ENCODE assay signal across 26 cellular contexts in genomic region chr3:42721690-42722089, GRCh38. TPM values are rescaled to one million over a fixed set of nuclear protein-coding genes. Genes with fewer than 3 reads are reported as not detected.
DNase-seq lines count a peak whose midpoint lies in the region; ATAC-seq and TF ChIP-seq lines count a peak whose summit lies in the region.
"Had no signal": no experiment of that assay in that cellular context is flagged by ENCODE, and none has a peak within 500 bp of the region (broad histone marks: within the 10 kb centered on the region; RNA-seq: fewer than 3 reads in every experiment).

No MANE protein-coding gene starts in this region.

- H3K27ac Mint-ChIP-seq in activated T-helper 1 cell treated with anti-CD3 and anti-CD28 coated beads, Interleukin-12 subunit alpha, Interleukin-12 subunit beta, Interleukin-2, Interleukin-4 antibody, amounts not matched to agents 30 ng/mL and 10 ng/mL and 1 ng/mL, durations not matched to agents 14 hours and 24 hours and 36 hours = no peak overlapping the region
- H3K27ac Mint-ChIP-seq: CD4-positive, alpha-beta T cell; dendritic cell treated with granulocyte-macrophage colony-stimulating factor and Interleukin-4, amounts not matched to agents 40 ng/mL and 50 ng/mL, for 4 days; neural progenitor cell; progenitor cell of endocrine pancreas; T-helper 1 cell treated with Interleukin-12 subunit alpha and Interleukin-12 subunit beta and Interleukin-4 antibody, amounts not matched to agents 30 μg/mL and 1 μg/mL, for 36 hours had no signal

- H3K4me1 ChIP-seq in vagina = no peaks in the 10 kb centered on the region
- H3K4me1 ChIP-seq: adrenal gland, neural progenitor cell, Peyer's patch, SJSA1 had no signal

- peak in 37 of 61 donors; percentile 31 to 87 (median 62) for DNase-seq in caudate nucleus (lab: John Stamatoyannopoulos, UW)
- peak in 36 of 42 donors; percentile 23 to 93 (median 72) for DNase-seq in head of caudate nucleus
- peak; percentile 93 for DNase-seq in pons (ENCODE audit: low spot score)
- no peak for DNase-seq in vagina (ENCODE audit: extremely low spot score in 2 of 2)
- no peak for DNase-seq in NCI-H1436 (lab: John Stamatoyannopoulos, UW)
- DNase-seq in activated T-helper 1 cell treated with anti-CD3 and anti-CD28 coated beads, Interleukin-12 subunit alpha, Interleukin-12 subunit beta, Interleukin-2, Interleukin-4 antibody, amounts not matched to agents 30 ng/mL and 10 ng/mL and 1 ng/mL, durations not matched to agents 14 hours and 24 hours and 36 hours (ENCODE audit: low spot score) = no peak
- DNase-seq: activated CD4-positive, alpha-beta T cell treated with anti-CD3 and anti-CD28 coated beads for 1 hour; adrenal gland; CD4-positive, alpha-beta T cell; islet precursor cell; Kasumi-1; NCI-H1694 treated with DMSO at 0.1 percent for 48 hours; NCI-H2171 treated with DMSO at 0.1 percent for 48 hours; NCI-H526 had no signal

- no peak for TF ChIP-seq POLR2A in vagina (IDR thresholded peaks at IDR 0.05)

- peaks cover 7% of the 10 kb centered on the region for H3K27me3 Mint-ChIP-seq in activated T-helper 1 cell treated with anti-CD3 and anti-CD28 coated beads, Interleukin-12 subunit alpha, Interleukin-12 subunit beta, Interleukin-2, Interleukin-4 antibody, amounts not matched to agents 30 ng/mL and 10 ng/mL and 1 ng/mL, durations not matched to agents 14 hours and 24 hours and 36 hours (ENCODE audit: insufficient read depth)
- H3K27me3 Mint-ChIP-seq: dendritic cell treated with granulocyte-macrophage colony-stimulating factor and Interleukin-4, amounts not matched to agents 40 ng/mL and 50 ng/mL, for 4 days; progenitor cell of endocrine pancreas had no signal

- H3K27ac ChIP-seq in caudate nucleus (ENCODE audit: low read depth, low read length) (peak overlapping the region; percentile 96), vagina (peak overlapping the region; percentile 23)
- H3K27ac ChIP-seq: adrenal gland, hepatocyte, neural progenitor cell, Peyer's patch, SJSA1 had no signal

- no peaks in the 10 kb centered on the region for H3K27me3 ChIP-seq in vagina
- H3K27me3 ChIP-seq: adrenal gland, hepatocyte, neural progenitor cell, Peyer's patch, SJSA1 had no signal

- no peak for TF ChIP-seq CTCF in vagina (IDR thresholded peaks at IDR 0.05)

- H3K36me3 ChIP-seq in vagina = no peaks in the 10 kb centered on the region
- H3K36me3 ChIP-seq: adrenal gland, neural progenitor cell, Peyer's patch, SJSA1 had no signal

- H3K36me3 Mint-ChIP-seq in activated T-helper 1 cell treated with anti-CD3 and anti-CD28 coated beads, Interleukin-12 subunit alpha, Interleukin-12 subunit beta, Interleukin-2, Interleukin-4 antibody, amounts not matched to agents 30 ng/mL and 10 ng/mL and 1 ng/mL, durations not matched to agents 14 hours and 24 hours and 36 hours (ENCODE audit: low read depth) = no peaks in the 10 kb centered on the region
- H3K36me3 Mint-ChIP-seq: neural progenitor cell had no signal

- intact Hi-C loops in head of caudate nucleus (cut with DNase I) = no loop called here
- intact Hi-C loops in vagina (cut with DNase I) = no loop called here
- intact Hi-C loops in activated T-helper 1 cell treated with anti-CD3 and anti-CD28 coated beads, Interleukin-12 subunit alpha, Interleukin-12 subunit beta, Interleukin-2, Interleukin-4 antibody, amounts not matched to agents 30 ng/mL and 10 ng/mL and 1 ng/mL, durations not matched to agents 14 hours and 24 hours and 36 hours (cut with micrococcal nuclease) = no loop called here

- H3K9me3 Mint-ChIP-seq in activated T-helper 1 cell treated with anti-CD3 and anti-CD28 coated beads, Interleukin-12 subunit alpha, Interleukin-12 subunit beta, Interleukin-2, Interleukin-4 antibody, amounts not matched to agents 30 ng/mL and 10 ng/mL and 1 ng/mL, durations not matched to agents 14 hours and 24 hours and 36 hours = no peaks in the 10 kb centered on the region
- H3K9me3 Mint-ChIP-seq: CD4-positive, alpha-beta T cell; dendritic cell treated with granulocyte-macrophage colony-stimulating factor and Interleukin-4, amounts not matched to agents 40 ng/mL and 50 ng/mL, for 4 days; neural progenitor cell; T-helper 1 cell treated with Interleukin-12 subunit alpha and Interleukin-12 subunit beta and Interleukin-4 antibody, amounts not matched to agents 30 μg/mL and 1 μg/mL, for 36 hours had no signal

- H3K4me3 Mint-ChIP-seq in activated T-helper 1 cell treated with anti-CD3 and anti-CD28 coated beads, Interleukin-12 subunit alpha, Interleukin-12 subunit beta, Interleukin-2, Interleukin-4 antibody, amounts not matched to agents 30 ng/mL and 10 ng/mL and 1 ng/mL, durations not matched to agents 14 hours and 24 hours and 36 hours = no peak overlapping the region
- H3K4me3 Mint-ChIP-seq: CD4-positive, alpha-beta T cell; dendritic cell treated with granulocyte-macrophage colony-stimulating factor and Interleukin-4, amounts not matched to agents 40 ng/mL and 50 ng/mL, for 4 days; neural progenitor cell; T-helper 1 cell treated with Interleukin-12 subunit alpha and Interleukin-12 subunit beta and Interleukin-4 antibody, amounts not matched to agents 30 μg/mL and 1 μg/mL, for 36 hours had no signal

- no peak overlapping the region for H3K4me3 ChIP-seq in vagina
- H3K4me3 ChIP-seq: adrenal gland, hepatocyte, lung, neural progenitor cell, Peyer's patch, SJSA1 had no signal

- ATAC-seq in HG03196 (IDR thresholded peaks at IDR 0.05; ENCODE audit: unreplicated experiment) = no peak
- ATAC-seq: HCT116, HepG2 had no signal

- no peaks in the 10 kb centered on the region for H3K4me1 Mint-ChIP-seq in activated T-helper 1 cell treated with anti-CD3 and anti-CD28 coated beads, Interleukin-12 subunit alpha, Interleukin-12 subunit beta, Interleukin-2, Interleukin-4 antibody, amounts not matched to agents 30 ng/mL and 10 ng/mL and 1 ng/mL, durations not matched to agents 14 hours and 24 hours and 36 hours (ENCODE audit: low read depth)
- H3K4me1 Mint-ChIP-seq: neural progenitor cell had no signal

- H3K9me3 ChIP-seq in vagina = no peaks in the 10 kb centered on the region
- H3K9me3 ChIP-seq: adrenal gland, Peyer's patch, SJSA1 had no signal

RNA-seq across cellular contexts. Expression of gene HHATL, which starts 19.1 kb away (rescaled TPM):
- total RNA-seq in vagina = not detected
- total RNA-seq in activated T-helper 1 cell treated with anti-CD3 and anti-CD28 coated beads, Interleukin-12 subunit alpha, Interleukin-12 subunit beta, Interleukin-2, Interleukin-4 antibody, amounts not matched to agents 30 ng/mL and 10 ng/mL and 1 ng/mL, durations not matched to agents 14 hours and 24 hours and 36 hours = not detected in 2 replicates
- total RNA-seq: bronchial epithelial cell; CD4-positive, alpha-beta T cell; hepatocyte; HepG2; progenitor cell of endocrine pancreas; SJSA1 had no signal

RNA-seq across cellular contexts. Expression of gene KLHL40, which starts 36.4 kb away (rescaled TPM):
- total RNA-seq in vagina = not detected
- not detected in 2 replicates for total RNA-seq in activated T-helper 1 cell treated with anti-CD3 and anti-CD28 coated beads, Interleukin-12 subunit alpha, Interleukin-12 subunit beta, Interleukin-2, Interleukin-4 antibody, amounts not matched to agents 30 ng/mL and 10 ng/mL and 1 ng/mL, durations not matched to agents 14 hours and 24 hours and 36 hours
- total RNA-seq: bronchial epithelial cell; CD4-positive, alpha-beta T cell; hepatocyte; HepG2; lung; Peyer's patch; progenitor cell of endocrine pancreas; SJSA1 had no signal

RNA-seq across cellular contexts. Expression of gene CCDC13, which starts 51.4 kb away (rescaled TPM):
- 1.2 TPM for total RNA-seq in vagina
- total RNA-seq in activated T-helper 1 cell treated with anti-CD3 and anti-CD28 coated beads, Interleukin-12 subunit alpha, Interleukin-12 subunit beta, Interleukin-2, Interleukin-4 antibody, amounts not matched to agents 30 ng/mL and 10 ng/mL and 1 ng/mL, durations not matched to agents 14 hours and 24 hours and 36 hours = 0.32 TPM in 1 of 2 replicates, not detected in the other

Comparison
In these comparisons a context has a peak if more than half of its experiments do, and no peak if none do; other contexts are left out.
1. DNase-seq: peak in caudate nucleus (37 of 61), head of caudate nucleus (36 of 42) and pons (single experiment); none in vagina (0 of 2), NCI-H1436 (single experiment) and activated T-helper 1 cell treated with anti-CD3 and anti-CD28 coated beads, Interleukin-12 subunit alpha, Interleukin-12 subunit beta, Interleukin-2, Interleukin-4 antibody, amounts not matched to agents 30 ng/mL and 10 ng/mL and 1 ng/mL, durations not matched to agents 14 hours and 24 hours and 36 hours (single experiment).